ENCODE assay signal across 27 cellular contexts in the genomic region with DNA sequence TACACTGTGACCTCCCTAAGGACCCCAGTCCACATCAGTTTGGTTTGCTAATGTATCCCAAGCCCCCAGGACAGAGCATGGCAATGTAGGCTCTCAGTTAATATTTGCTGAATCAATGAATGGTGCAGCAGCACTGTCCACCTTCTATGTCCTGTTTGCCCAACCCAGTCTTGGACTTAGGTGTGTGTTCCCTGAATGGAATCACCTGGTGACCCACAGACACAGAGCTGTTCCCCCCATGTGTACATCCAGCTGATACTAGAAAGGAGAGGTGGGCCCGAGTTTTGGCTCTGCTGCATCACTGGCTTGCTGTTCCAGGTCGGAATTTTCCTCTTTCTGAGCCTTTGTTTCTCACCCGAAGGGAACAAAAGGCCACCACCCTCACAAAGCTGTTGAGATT.
A peak's percentile ranks its signal among the peaks of the same experiment; 100 is the strongest.
DNase-seq lines count a peak whose midpoint lies in the region; ATAC-seq and TF ChIP-seq lines count a peak whose summit lies in the region.
"Had no signal": no experiment of that assay in that cellular context is flagged by ENCODE, and none has a peak within 500 bp of the region (broad histone marks: within the 10 kb centered on the region; RNA-seq: fewer than 3 reads in every experiment).

No MANE protein-coding gene starts in this region.

- POLR2A ChIA-PET in activated CD4-positive, alpha-beta memory T cell treated with anti-CD3 and anti-CD28 coated beads, Interleukin-2, amount 10 ng/mL, durations not matched to agents 7 days and 5 days (lab: Charles Lee) = no interaction called here

- H3K4me3 ChIP-seq in esophagus muscularis mucosa (no peak overlapping the region), prostate gland (no peak overlapping the region)
- H3K4me3 ChIP-seq: left ventricle myocardium inferior, PC-9, transverse colon had no signal

- no peaks in the 10 kb centered on the region for H3K27me3 Mint-ChIP-seq in activated CD8-positive, alpha-beta memory T cell treated with anti-CD3 and anti-CD28 coated beads, Interleukin-2, amount 10 ng/mL, durations not matched to agents 7 days and 5 days
- H3K27me3 Mint-ChIP-seq in progenitor cell of endocrine pancreas = no peaks in the 10 kb centered on the region
- no peaks in the 10 kb centered on the region for H3K27me3 Mint-ChIP-seq in activated CD4-positive, alpha-beta memory T cell treated with anti-CD3 and anti-CD28 coated beads, Interleukin-2, amount 10 ng/mL, durations not matched to agents 7 days and 5 days
- H3K27me3 Mint-ChIP-seq: activated CD4-positive, alpha-beta T cell treated with anti-CD3 and anti-CD28 coated beads, Interleukin-2, amount 10 ng/mL, durations not matched to agents 7 days and 5 days; CD8-positive, alpha-beta memory T cell; naive B cell had no signal

- no peak overlapping the region for H3K27ac Mint-ChIP-seq in activated CD8-positive, alpha-beta memory T cell treated with anti-CD3 and anti-CD28 coated beads, Interleukin-2, amount 10 ng/mL, durations not matched to agents 7 days and 5 days
- H3K27ac Mint-ChIP-seq in progenitor cell of endocrine pancreas = peak overlapping the region; percentile 27
- H3K27ac Mint-ChIP-seq in activated CD4-positive, alpha-beta memory T cell treated with anti-CD3 and anti-CD28 coated beads, Interleukin-2, amount 10 ng/mL, durations not matched to agents 7 days and 5 days = no peak overlapping the region
- H3K27ac Mint-ChIP-seq: activated CD4-positive, alpha-beta T cell treated with anti-CD3 and anti-CD28 coated beads, Interleukin-2, amount 10 ng/mL, durations not matched to agents 7 days and 5 days had no signal

- peaks cover 9% of the 10 kb centered on the region for H3K4me1 Mint-ChIP-seq in activated CD8-positive, alpha-beta memory T cell treated with anti-CD3 and anti-CD28 coated beads, Interleukin-2, amount 10 ng/mL, durations not matched to agents 7 days and 5 days
- peaks cover 63% of the 10 kb centered on the region for H3K4me1 Mint-ChIP-seq in progenitor cell of endocrine pancreas (ENCODE audit: low read depth)
- peaks cover 29% of the 10 kb centered on the region for H3K4me1 Mint-ChIP-seq in activated CD4-positive, alpha-beta memory T cell treated with anti-CD3 and anti-CD28 coated beads, Interleukin-2, amount 10 ng/mL, durations not matched to agents 7 days and 5 days
- H3K4me1 Mint-ChIP-seq: CD8-positive, alpha-beta memory T cell; naive B cell had no signal

- no peak for TF ChIP-seq POLR2A in esophagus muscularis mucosa (IDR thresholded peaks at IDR 0.05; ENCODE audit: low read depth)
- TF ChIP-seq POLR2A in prostate gland (IDR thresholded peaks at IDR 0.05) = no peak

- H3K36me3 ChIP-seq in esophagus muscularis mucosa (no peaks in the 10 kb centered on the region), prostate gland (no peaks in the 10 kb centered on the region)
- H3K36me3 ChIP-seq: left ventricle myocardium inferior, transverse colon had no signal

- H3K9me3 ChIP-seq in esophagus muscularis mucosa (no peaks in the 10 kb centered on the region), prostate gland (no peaks in the 10 kb centered on the region)
- H3K9me3 ChIP-seq: left ventricle myocardium inferior, transverse colon had no signal

- TF ChIP-seq EP300 in esophagus muscularis mucosa (IDR thresholded peaks at IDR 0.05) = no peak

- no peak overlapping the region for H3K4me3 Mint-ChIP-seq in activated CD8-positive, alpha-beta memory T cell treated with anti-CD3 and anti-CD28 coated beads, Interleukin-2, amount 10 ng/mL, durations not matched to agents 7 days and 5 days
- no peak overlapping the region for H3K4me3 Mint-ChIP-seq in progenitor cell of endocrine pancreas (ENCODE audit: low read depth)
- H3K4me3 Mint-ChIP-seq in activated CD4-positive, alpha-beta memory T cell treated with anti-CD3 and anti-CD28 coated beads, Interleukin-2, amount 10 ng/mL, durations not matched to agents 7 days and 5 days = no peak overlapping the region
- H3K4me3 Mint-ChIP-seq: activated CD4-positive, alpha-beta T cell treated with anti-CD3 and anti-CD28 coated beads, Interleukin-2, amount 10 ng/mL, durations not matched to agents 7 days and 5 days; CD8-positive, alpha-beta memory T cell; mesothelial cell of epicardium; naive B cell had no signal

- 81% methylated on average over 3 of the region's 3 CpGs for WGBS in esophagus muscularis mucosa
- 77% methylated on average over 3 of the region's 3 CpGs for whole genome bisulfite sequencing in prostate gland

- H3K27me3 ChIP-seq in esophagus muscularis mucosa (no peaks in the 10 kb centered on the region), prostate gland (replicated peaks; ENCODE audit: insufficient read depth) (no peaks in the 10 kb centered on the region)
- H3K27me3 ChIP-seq: transverse colon had no signal

- H3K9me3 Mint-ChIP-seq in activated CD8-positive, alpha-beta memory T cell treated with anti-CD3 and anti-CD28 coated beads, Interleukin-2, amount 10 ng/mL, durations not matched to agents 7 days and 5 days (ENCODE audit: low read depth) = no peaks in the 10 kb centered on the region
- H3K9me3 Mint-ChIP-seq in progenitor cell of endocrine pancreas (ENCODE audit: low read depth) = no peaks in the 10 kb centered on the region
- H3K9me3 Mint-ChIP-seq in activated CD4-positive, alpha-beta memory T cell treated with anti-CD3 and anti-CD28 coated beads, Interleukin-2, amount 10 ng/mL, durations not matched to agents 7 days and 5 days = no peaks in the 10 kb centered on the region
- H3K9me3 Mint-ChIP-seq: activated CD4-positive, alpha-beta T cell treated with anti-CD3 and anti-CD28 coated beads, Interleukin-2, amount 10 ng/mL, durations not matched to agents 7 days and 5 days; CD8-positive, alpha-beta memory T cell; mesothelial cell of epicardium; naive B cell had no signal

- intact Hi-C loops in esophagus muscularis mucosa (cut with DNase I) = no loop called here
- intact Hi-C loops in prostate gland (cut with DNase I) = no loop called here

- no peak for ATAC-seq in activated CD8-positive, alpha-beta memory T cell treated with anti-CD3 and anti-CD28 coated beads, Interleukin-2, amount 10 ng/mL, durations not matched to agents 7 days and 5 days

- no peaks in the 10 kb centered on the region for H3K36me3 Mint-ChIP-seq in activated CD8-positive, alpha-beta memory T cell treated with anti-CD3 and anti-CD28 coated beads, Interleukin-2, amount 10 ng/mL, durations not matched to agents 7 days and 5 days
- peaks cover 1% of the 10 kb centered on the region for H3K36me3 Mint-ChIP-seq in progenitor cell of endocrine pancreas (ENCODE audit: insufficient read depth)
- no peaks in the 10 kb centered on the region for H3K36me3 Mint-ChIP-seq in activated CD4-positive, alpha-beta memory T cell treated with anti-CD3 and anti-CD28 coated beads, Interleukin-2, amount 10 ng/mL, durations not matched to agents 7 days and 5 days (ENCODE audit: low read depth)
- H3K36me3 Mint-ChIP-seq: mesothelial cell of epicardium, naive B cell had no signal

- peak; percentile 14 for DNase-seq in activated CD8-positive, alpha-beta memory T cell treated with anti-CD3 and anti-CD28 coated beads, Interleukin-2, amount 10 ng/mL, durations not matched to agents 7 days and 5 days
- no peak for DNase-seq in activated CD8-positive, alpha-beta memory T cell treated with anti-CD3 and anti-CD28 coated beads, Interleukin-2, amount 50 U/mL, for 4 hours
- peak; percentile 72 for DNase-seq in esophagus muscularis mucosa (ENCODE audit: extremely low spot score)
- DNase-seq in progenitor cell of endocrine pancreas (ENCODE audit: low spot score, unreplicated experiment) = no peak
- no peak for DNase-seq in dermis blood vessel endothelial cell
- DNase-seq in NOMO-1 treated with DMSO at 0.1 percent for 48 hours (lab: John Stamatoyannopoulos, UW; ENCODE audit: unreplicated experiment) = no peak
- no peak for DNase-seq in activated CD4-positive, alpha-beta memory T cell treated with anti-CD3 and anti-CD28 coated beads, Interleukin-2, amount 10 ng/mL, durations not matched to agents 7 days and 5 days
- DNase-seq in prostate gland (ENCODE audit: low spot score) = no peak
- DNase-seq: 8988T; activated CD4-positive, alpha-beta T cell treated with anti-CD3 and anti-CD28 coated beads, Interleukin-2, amount 10 ng/mL, durations not matched to agents 7 days and 5 days; activated naive CD4-positive, alpha-beta T cell treated with anti-CD3 and anti-CD28 coated beads, Interleukin-2, amount 50 U/mL, for 16 hours; amniotic stem cell; CD8-positive, alpha-beta memory T cell; left ventricle myocardium inferior; naive B cell; NCI-H1105; NCI-H187 treated with DMSO at 0.1 percent for 48 hours; NCI-H526; NK-92 treated with Interleukin-12 subunit alpha and Interleukin-12 subunit beta, amount 100 ng/mL, for 24 hours; nucleus accumbens; SHP77 treated with DMSO at 0.1 percent for 48 hours; stimulated activated naive CD4-positive, alpha-beta T cell treated with Interleukin-2 at 50 U/mL for 16 hours; SW 1271; T-helper 9 cell; transverse colon had no signal

- CTCF ChIA-PET in activated CD8-positive, alpha-beta memory T cell treated with anti-CD3 and anti-CD28 coated beads, Interleukin-2, amount 10 ng/mL, durations not matched to agents 7 days and 5 days (lab: Charles Lee) = no interaction called here
- CTCF ChIA-PET in activated CD4-positive, alpha-beta memory T cell treated with anti-CD3 and anti-CD28 coated beads, Interleukin-2, amount 10 ng/mL, durations not matched to agents 7 days and 5 days (lab: Charles Lee) = no interaction called here

- H3K4me1 ChIP-seq in esophagus muscularis mucosa (peaks cover 16 to 53% (median 37%) of the 10 kb centered on the region in 4 donors), prostate gland (replicated peaks) (no peaks in the 10 kb centered on the region)

- TF ChIP-seq CTCF in esophagus muscularis mucosa (IDR thresholded peaks at IDR 0.05) (no peak), progenitor cell of endocrine pancreas (IDR thresholded peaks at IDR 0.05; ENCODE audit: unreplicated experiment) (no peak), prostate gland (IDR thresholded peaks at IDR 0.05) (no peak)

- H3K27ac ChIP-seq in esophagus muscularis mucosa (replicated peaks in 1 of 4) = peak overlapping the region in 3 of 4 donors; percentile 29 to 81 (median 77)
- no peak overlapping the region for H3K27ac ChIP-seq in prostate gland
- H3K27ac ChIP-seq: PC-9 had no signal

Comparison
In these comparisons a context has a peak if more than half of its experiments do, and no peak if none do; other contexts are left out.
1. DNase-seq: peak in activated CD8-positive, alpha-beta memory T cell treated with anti-CD3 and anti-CD28 coated beads, Interleukin-2, amount 10 ng/mL, durations not matched to agents 7 days and 5 days (single experiment) and esophagus muscularis mucosa (single experiment); none in activated CD8-positive, alpha-beta memory T cell treated with anti-CD3 and anti-CD28 coated beads, Interleukin-2, amount 50 U/mL, for 4 hours (single experiment), progenitor cell of endocrine pancreas (single experiment), dermis blood vessel endothelial cell (single experiment), NOMO-1 treated with DMSO at 0.1 percent for 48 hours (single experiment), activated CD4-positive, alpha-beta memory T cell treated with anti-CD3 and anti-CD28 coated beads, Interleukin-2, amount 10 ng/mL, durations not matched to agents 7 days and 5 days (single experiment) and prostate gland (single experiment).
2. H3K27ac ChIP-seq: peak in esophagus muscularis mucosa (3 of 4); none in prostate gland (0 of 2).